In the genomic region with DNA sequence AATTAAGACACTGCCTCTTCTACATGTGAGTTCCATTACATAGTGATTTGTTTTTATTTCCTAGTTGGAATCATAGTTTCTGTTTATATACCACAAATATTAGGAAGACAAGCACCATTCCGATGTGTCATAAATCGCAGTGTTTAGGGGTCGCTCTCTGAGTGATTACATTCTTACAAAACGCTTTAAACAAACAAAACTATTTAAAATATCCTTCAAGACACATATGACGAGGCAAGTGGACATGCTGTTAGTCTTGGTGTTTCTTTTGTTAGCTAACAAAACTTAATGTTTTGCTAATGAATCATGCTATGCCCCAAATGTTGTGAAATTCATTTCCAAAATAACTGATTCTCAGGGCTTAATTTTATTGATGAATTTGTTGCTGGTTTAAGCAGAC, we compare ENCODE assay signal across 32 cellular contexts.
DNase-seq lines count a peak whose midpoint lies in the region; ATAC-seq and TF ChIP-seq lines count a peak whose summit lies in the region.
"Had no signal": no experiment of that assay in that cellular context is flagged by ENCODE, and none has a peak within 500 bp of the region (broad histone marks: within the 10 kb centered on the region; RNA-seq: fewer than 3 reads in every experiment).

No MANE protein-coding gene starts in this region.

- no peaks in the 10 kb centered on the region for H3K9me3 Mint-ChIP-seq in mesothelial cell of epicardium

- H3K27me3 Mint-ChIP-seq in mesothelial cell of epicardium (ENCODE audit: low read depth), result no peaks in the 10 kb centered on the region
- H3K27me3 Mint-ChIP-seq: activated CD4-positive, alpha-beta T cell treated with anti-CD3 and anti-CD28 coated beads for 36 hours; activated naive CD8-positive, alpha-beta T cell; naive thymus-derived CD4-positive, alpha-beta T cell had no signal

- H3K4me3 Mint-ChIP-seq in mesothelial cell of epicardium, result no peak overlapping the region
- H3K4me3 Mint-ChIP-seq: activated CD4-positive, alpha-beta T cell treated with anti-CD3 and anti-CD28 coated beads for 36 hours; activated naive CD8-positive, alpha-beta T cell; CD14-positive monocyte; naive thymus-derived CD4-positive, alpha-beta T cell; stimulated activated effector memory CD8-positive, alpha-beta T cell treated with anti-CD3 and anti-CD28 coated beads, Interleukin-12 subunit alpha, Interleukin-12 subunit beta, amount 100 ng/mL, for 72 hours; T-helper 2 cell treated with Interferon-gamma antibody and Interleukin-4, amounts not matched to agents 5 μg/mL and 100 μg/mL, for 36 hours had no signal

- no peak for TF ChIP-seq CTCF in RWPE2 (IDR thresholded peaks at IDR 0.05; ENCODE audit: poor library complexity, severe bottlenecking)
- TF ChIP-seq CTCF in epithelial cell of esophagus (IDR thresholded peaks at IDR 0.05; ENCODE audit: insufficient read depth, low read depth, low read length, missing control alignments), result no peak
- TF ChIP-seq CTCF in GM10248 (IDR thresholded peaks at IDR 0.05; ENCODE audit: control extremely low read depth, extremely low read depth, low read depth, missing control alignments), result no peak
- TF ChIP-seq CTCF in mesothelial cell of epicardium (IDR thresholded peaks at IDR 0.05; ENCODE audit: unreplicated experiment), result no peak

- DNase-seq in RWPE2 (ENCODE audit: low spot score) (no peak), epithelial cell of esophagus (ENCODE audit: low read depth) (peak; percentile 34), iris pigment epithelial cell (ENCODE audit: low read depth) (peak; percentile 1), stromal cell of bone marrow (ENCODE audit: low read depth) (peak; percentile 2), GM10248 (ENCODE audit: extremely low spot score) (no peak), iPS-NIHi7 (ENCODE audit: extremely low spot score) (no peak), mesothelial cell of epicardium (ENCODE audit: low spot score in 2 of 2, unreplicated experiment in 2 of 2) (no peak)
- DNase-seq: activated CD4-positive, alpha-beta T cell treated with anti-CD3 and anti-CD28 coated beads for 36 hours; activated effector memory CD4-positive, alpha-beta T cell treated with Interleukin-2 at 50 U/mL for 16 hours; activated T-cell treated with anti-CD3 and anti-CD28 coated beads for 4 hours; hypothalamus; left lung; midbrain; MM.1S; naive thymus-derived CD4-positive, alpha-beta T cell; NCI-H2029 treated with DMSO at 0.1 percent for 48 hours; NCI-H226; NCI-H82; occipital lobe; retina; stimulated activated CD4-positive, alpha-beta T cell treated with anti-CD3 and anti-CD28 coated beads, Interleukin-12 subunit alpha, Interleukin-12 subunit beta, amount 100 ng/mL, for 4 hours; stimulated activated CD4-positive, alpha-beta T cell treated with anti-CD3 and anti-CD28 coated beads, Interleukin-4, amount 100 ng/mL, for 24 hours; upper lobe of right lung had no signal

- no peak overlapping the region for H3K4me3 ChIP-seq in RWPE2 (ENCODE audit: severe bottlenecking)
- no peak overlapping the region for H3K4me3 ChIP-seq in epithelial cell of esophagus (ENCODE audit: low read length)
- H3K4me3 ChIP-seq: ascending aorta, gastroesophageal sphincter, GM12878, K562, left lung, suprapubic skin, upper lobe of right lung had no signal

- no peaks in the 10 kb centered on the region for H3K27me3 ChIP-seq in RWPE2 (ENCODE audit: insufficient read depth, poor library complexity, severe bottlenecking)
- H3K27me3 ChIP-seq: ascending aorta, gastroesophageal sphincter, left lung, suprapubic skin, upper lobe of right lung had no signal

- peak overlapping the region; percentile 10 for H3K27ac ChIP-seq in RWPE2 (ENCODE audit: poor library complexity, severe bottlenecking)
- H3K27ac ChIP-seq: ascending aorta, gastroesophageal sphincter, left lung, suprapubic skin, upper lobe of right lung had no signal

- H3K4me1 Mint-ChIP-seq in mesothelial cell of epicardium, result peaks cover 6% of the 10 kb centered on the region
- H3K4me1 Mint-ChIP-seq: activated CD4-positive, alpha-beta T cell treated with anti-CD3 and anti-CD28 coated beads for 36 hours; naive thymus-derived CD4-positive, alpha-beta T cell; stimulated activated effector memory CD8-positive, alpha-beta T cell treated with anti-CD3 and anti-CD28 coated beads, Interleukin-12 subunit alpha, Interleukin-12 subunit beta, amount 100 ng/mL, for 72 hours had no signal

- H3K27ac Mint-ChIP-seq in mesothelial cell of epicardium, result no peak overlapping the region
- H3K27ac Mint-ChIP-seq: activated CD4-positive, alpha-beta T cell treated with anti-CD3 and anti-CD28 coated beads for 36 hours; activated naive CD8-positive, alpha-beta T cell; CD14-positive monocyte; naive thymus-derived CD4-positive, alpha-beta T cell; stimulated activated effector memory CD8-positive, alpha-beta T cell treated with anti-CD3 and anti-CD28 coated beads, Interleukin-12 subunit alpha, Interleukin-12 subunit beta, amount 100 ng/mL, for 72 hours; T-helper 2 cell treated with Interferon-gamma antibody and Interleukin-4, amounts not matched to agents 5 μg/mL and 100 μg/mL, for 36 hours had no signal

- H3K36me3 ChIP-seq in RWPE2 (ENCODE audit: low read depth), result no peaks in the 10 kb centered on the region
- H3K36me3 ChIP-seq: ascending aorta, gastroesophageal sphincter, left lung, suprapubic skin, upper lobe of right lung had no signal

- H3K4me1 ChIP-seq in RWPE2 (ENCODE audit: insufficient read depth, poor library complexity, severe bottlenecking), result peaks cover 11% of the 10 kb centered on the region
- H3K4me1 ChIP-seq: ascending aorta, gastroesophageal sphincter, suprapubic skin, upper lobe of right lung had no signal

- ATAC-seq in RWPE2 (ENCODE audit: low read depth), result peak; percentile 86
- ATAC-seq: activated CD4-positive, alpha-beta T cell treated with anti-CD3 and anti-CD28 coated beads for 36 hours; gastroesophageal sphincter; GM12878; K562; left lung; naive thymus-derived CD4-positive, alpha-beta T cell; stimulated activated effector memory CD8-positive, alpha-beta T cell treated with anti-CD3 and anti-CD28 coated beads, Interleukin-12 subunit alpha, Interleukin-12 subunit beta, amount 100 ng/mL, for 72 hours; upper lobe of right lung had no signal

- CTCF ChIA-PET in GM10248 (lab: Yijun Ruan, JAX), result no interaction called here

- H3K9me3 ChIP-seq in RWPE2 (ENCODE audit: severe bottlenecking), result no peaks in the 10 kb centered on the region
- H3K9me3 ChIP-seq: ascending aorta, gastroesophageal sphincter, left lung, suprapubic skin, upper lobe of right lung had no signal

- POLR2A ChIA-PET in GM10248 (lab: Yijun Ruan, JAX), result no interaction called here

- no peaks in the 10 kb centered on the region for H3K36me3 Mint-ChIP-seq in mesothelial cell of epicardium
- H3K36me3 Mint-ChIP-seq: activated naive CD8-positive, alpha-beta T cell; CD14-positive monocyte; naive thymus-derived CD4-positive, alpha-beta T cell; stimulated activated effector memory CD8-positive, alpha-beta T cell treated with anti-CD3 and anti-CD28 coated beads, Interleukin-12 subunit alpha, Interleukin-12 subunit beta, amount 100 ng/mL, for 72 hours had no signal

Comparison
In these comparisons a context has a peak if more than half of its experiments do, and no peak if none do; other contexts are left out.
1. DNase-seq: peak in epithelial cell of esophagus (single experiment), iris pigment epithelial cell (single experiment) and stromal cell of bone marrow (single experiment); none in RWPE2 (single experiment), GM10248 (single experiment), iPS-NIHi7 (single experiment) and mesothelial cell of epicardium (0 of 2).